Comparison of ENCODE assay signal across 8 cellular contexts in genomic region chr16:8673611-8674412, GRCh38. TPM values are rescaled to one million over a fixed set of nuclear protein-coding genes. Genes with fewer than 3 reads are reported as not detected.
DNase-seq lines count a peak whose midpoint lies in the region; ATAC-seq and TF ChIP-seq lines count a peak whose summit lies in the region.

No MANE protein-coding gene starts in this region.

- H3F3A ChIP-seq in SU-DHL-6 (ENCODE audit: insufficient read depth) = no peaks in the 10 kb centered on the region

- peaks cover 0 to 17% (median 8%) of the 10 kb centered on the region in 12 donors for H3K4me1 ChIP-seq in heart left ventricle

- DNase-seq in NCI-H345 (lab: John Stamatoyannopoulos, UW) (peak; percentile 62), NCI-H345 treated with DMSO at 0.1 percent for 48 hours (lab: John Stamatoyannopoulos, UW; ENCODE audit: unreplicated experiment) (no peak), heart left ventricle (no peak), skeletal muscle cell (ENCODE audit: low read depth) (no peak), NCI-H1436 (lab: John Stamatoyannopoulos, UW) (no peak), NCI-H1694 treated with DMSO at 0.1 percent for 48 hours (lab: John Stamatoyannopoulos, UW) (no peak)

- H3K79me2 ChIP-seq in SU-DHL-6 (ENCODE audit: insufficient read depth, low read length) = no peaks in the 10 kb centered on the region

- intact Hi-C loops in heart left ventricle (cut with DNase I) = loop anchor here in 2 of 10 donors (5.0 kb wide), 2 partner anchors 52 to 123 kb away; partner anchors contain the start of genes PMM2 (in 2 of the 2), TMEM186 (in 2 of the 2) and METTL22 (in 1 of the 2)

- H3K4me2 ChIP-seq in SU-DHL-6 (ENCODE audit: low read depth, low read length, poor library complexity, severe bottlenecking) = peak overlapping the region; percentile 79

- TF ChIP-seq POLR2A in heart left ventricle (IDR thresholded peaks at IDR 0.05) = no peak

- no peaks in the 10 kb centered on the region for H3K36me3 ChIP-seq in SU-DHL-6 (ENCODE audit: low read length)
- H3K36me3 ChIP-seq in heart left ventricle = no peaks in the 10 kb centered on the region

- H3K27ac ChIP-seq in SU-DHL-6 (ENCODE audit: low read depth, low read length) = no peak overlapping the region
- H3K27ac ChIP-seq in heart left ventricle = peak overlapping the region in 4 of 12 donors; percentile 29 to 52 (median 44)

- ATAC-seq in HG02763 (IDR thresholded peaks at IDR 0.05; ENCODE audit: unreplicated experiment) (peak; percentile 25), heart left ventricle (peak in 3 of 4 donors; percentile 35 to 67 (median 53))

- H3K27me3 ChIP-seq in SU-DHL-6 (ENCODE audit: low read length) (no peaks in the 10 kb centered on the region), heart left ventricle (no peaks in the 10 kb centered on the region)

- H3K9ac ChIP-seq in SU-DHL-6 (ENCODE audit: low read length) = peak overlapping the region; percentile 56

- H3K4me3 ChIP-seq in SU-DHL-6 (ENCODE audit: insufficient read depth, low read length, poor library complexity, severe bottlenecking) (peak overlapping the region; percentile 62), heart left ventricle (peak overlapping the region; percentile 41 to 91 (median 70)), skeletal muscle cell (ENCODE audit: low read depth, low read length) (peak overlapping the region; percentile 68)

- peak overlapping the region; percentile 91 for H2AFZ ChIP-seq in SU-DHL-6 (ENCODE audit: low read depth, low read length, severe bottlenecking)

- no peaks in the 10 kb centered on the region for H4K20me1 ChIP-seq in SU-DHL-6 (ENCODE audit: low read depth, low read length)

- 14 to 21% (median 18%) methylated on average over 19 to 24 of the region's 24 CpGs for WGBS in heart left ventricle, 4 donors

- TF ChIP-seq CTCF in SU-DHL-6 (IDR thresholded peaks at IDR 0.05; ENCODE audit: insufficient read depth, low read length, poor library complexity, severe bottlenecking) = no peak
- TF ChIP-seq CTCF in heart left ventricle (IDR thresholded peaks at IDR 0.05) = no peak

- H3K9me2 ChIP-seq in SU-DHL-6 (replicated peaks; ENCODE audit: insufficient read depth, low read length) = no peaks in the 10 kb centered on the region

- no peaks in the 10 kb centered on the region for H3K9me3 ChIP-seq in SU-DHL-6 (ENCODE audit: insufficient read depth, low read length)
- H3K9me3 ChIP-seq in heart left ventricle = no peaks in the 10 kb centered on the region

RNA-seq across cellular contexts. Expression of gene ABAT, which starts 0.6 kb away (rescaled TPM):
- 10 to 100 TPM in 5 of 9 donors, 1 to 10 TPM in 4; 5.1 to 37.0 (median 12.8) TPM for total RNA-seq in heart left ventricle
- 10 to 100 TPM in 1 of 2 donors, 1 to 10 TPM in 1; 3.4 to 17.6 TPM for polyA plus RNA-seq in heart left ventricle

RNA-seq across cellular contexts. Expression of gene METTL22, which starts 52.3 kb away (rescaled TPM):
- 10 to 100 TPM; 15.3 to 80.3 (median 33.0) TPM for total RNA-seq in heart left ventricle
- polyA plus RNA-seq in heart left ventricle = 10 to 100 TPM; 34.0 to 44.9 TPM
